13 cellular contexts compared by ENCODE assay signal in the genomic region with DNA sequence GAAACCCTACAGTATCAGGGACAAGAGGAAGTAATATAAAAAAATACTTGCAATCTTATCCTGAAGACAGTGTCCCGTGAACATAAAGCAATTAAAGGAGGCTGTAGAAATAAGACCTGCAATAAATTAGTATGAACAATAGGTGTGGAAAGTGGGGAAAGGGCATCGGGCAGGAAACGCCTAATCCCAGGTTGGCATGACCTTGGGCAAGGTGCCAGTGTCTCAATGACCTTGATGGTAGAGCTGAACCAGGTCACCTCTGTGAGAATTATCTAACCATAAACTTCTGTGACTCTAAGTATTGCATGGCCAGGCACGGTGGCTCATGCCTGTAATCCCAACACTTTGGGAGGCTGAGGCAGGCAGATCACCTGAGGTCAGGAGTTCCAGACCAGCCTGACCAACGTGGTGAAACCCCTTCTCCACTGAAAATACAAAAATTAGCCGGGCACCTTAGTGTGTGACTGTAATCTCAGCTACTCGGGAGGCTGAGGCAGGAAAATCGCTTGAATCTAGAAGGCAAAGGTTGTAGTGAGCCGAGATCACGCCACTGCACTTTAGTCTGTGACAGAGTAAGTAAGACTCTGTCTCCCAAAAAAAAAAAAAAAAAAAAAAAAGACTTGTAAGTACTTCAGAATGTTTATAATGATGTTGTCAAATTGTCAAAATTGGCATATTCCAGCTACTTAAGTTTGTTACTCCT.
"Had no signal": no experiment of that assay in that cellular context is flagged by ENCODE, and none has a peak within 500 bp of the region (broad histone marks: within the 10 kb centered on the region; RNA-seq: fewer than 3 reads in every experiment).

No MANE protein-coding gene starts in this region.

- DNase-seq: activated gamma-delta T cell; activated T-cell treated with anti-CD3 and anti-CD28 coated beads, Interleukin-2, amount 50 U/mL, for 24 hours; head of caudate nucleus; left lung; mesendoderm; right cardiac atrium; spleen; stimulated activated CD4-positive, alpha-beta T cell treated with anti-CD3 and anti-CD28 coated beads, Interleukin-1b, Interleukin-23, amount 100 ng/mL, for 48 hours; stimulated activated naive B cell treated with anti-CD40 and anti-IgM and Interleukin-4, amounts not matched to agents 10 μg/mL and 1 μg/mL and 100 μg/mL, for 72 hours; substantia nigra; T-helper 2 cell had no signal

- H3K9me3 ChIP-seq: breast epithelium, left lung, spleen had no signal

- H3K27me3 ChIP-seq: breast epithelium, foreskin keratinocyte, left lung, spleen had no signal

- H3K4me3 ChIP-seq: breast epithelium, left lung, spleen had no signal

- H3K36me3 ChIP-seq: breast epithelium, left lung, spleen had no signal

- H3K27ac ChIP-seq: breast epithelium had no signal

- ATAC-seq: foreskin keratinocyte; left lung; right cardiac atrium; stimulated activated naive B cell treated with anti-CD40 and anti-IgM and Interleukin-4, amounts not matched to agents 10 μg/mL and 1 μg/mL and 100 μg/mL, for 72 hours had no signal
